ENCODE assay signal across 1 cellular context in the genomic region with DNA sequence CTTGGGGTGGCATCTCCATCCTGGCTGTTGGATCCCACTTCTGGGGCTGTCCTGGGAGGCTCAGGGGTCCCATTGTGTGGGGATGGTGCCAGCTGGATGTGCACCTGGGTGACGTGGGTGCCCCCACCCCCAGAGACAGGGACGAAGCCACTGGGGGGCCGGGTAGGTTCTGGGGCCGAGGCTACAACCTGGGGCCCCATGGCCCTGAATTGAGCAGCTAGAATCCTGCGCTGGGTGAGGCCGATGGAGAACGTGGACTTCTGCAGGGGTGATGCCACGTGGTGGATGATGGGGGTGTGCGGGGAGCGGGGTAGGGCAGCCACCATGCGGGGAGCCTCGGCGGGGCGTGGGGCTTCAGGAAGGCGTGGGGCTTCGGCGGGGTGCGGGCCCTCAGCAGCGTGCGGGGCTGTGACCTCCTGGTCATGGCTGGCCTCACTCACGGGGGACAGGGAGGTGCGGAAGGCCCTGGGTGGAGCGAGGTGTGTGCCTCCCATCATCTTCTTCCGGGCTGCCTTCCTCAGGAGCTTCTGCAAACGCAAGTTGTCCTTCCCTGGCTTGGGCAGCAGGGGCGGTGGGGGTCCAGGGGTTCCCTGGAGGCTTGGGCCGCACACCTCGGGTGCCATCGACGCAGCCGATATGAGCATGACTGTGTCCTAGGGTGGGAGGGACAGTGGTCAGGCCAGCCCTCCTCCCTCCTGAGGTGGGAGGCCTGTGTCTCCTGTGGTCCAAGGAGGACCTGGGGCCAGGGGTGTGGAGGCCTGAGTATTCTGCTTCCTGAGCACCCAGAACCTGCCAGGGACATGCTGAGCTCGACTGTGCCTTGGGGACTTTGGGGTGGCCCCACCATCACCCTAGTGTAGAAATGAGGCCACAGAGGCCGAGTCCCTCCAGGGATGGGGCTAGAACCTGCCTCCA.
TF ChIP-seq lines count a peak whose summit lies in the region.

No MANE protein-coding gene starts in this region.

TF ChIP-seq in K562, 482 proteins besides CTCF, POLR2A, EP300 and RAD21:
- TF ChIP-seq PURB (CRISPR knock-in tag; IDR thresholded peaks at IDR 0.05; ENCODE audit: low read depth) (no peak), USF2 (CRISPR knock-in tag; IDR thresholded peaks at IDR 0.05) (no peak), ZNF444 (CRISPR knock-in tag; IDR thresholded peaks at IDR 0.05) (no peak)
